Comparison of ENCODE assay signal across 30 cellular contexts in the genomic region with DNA sequence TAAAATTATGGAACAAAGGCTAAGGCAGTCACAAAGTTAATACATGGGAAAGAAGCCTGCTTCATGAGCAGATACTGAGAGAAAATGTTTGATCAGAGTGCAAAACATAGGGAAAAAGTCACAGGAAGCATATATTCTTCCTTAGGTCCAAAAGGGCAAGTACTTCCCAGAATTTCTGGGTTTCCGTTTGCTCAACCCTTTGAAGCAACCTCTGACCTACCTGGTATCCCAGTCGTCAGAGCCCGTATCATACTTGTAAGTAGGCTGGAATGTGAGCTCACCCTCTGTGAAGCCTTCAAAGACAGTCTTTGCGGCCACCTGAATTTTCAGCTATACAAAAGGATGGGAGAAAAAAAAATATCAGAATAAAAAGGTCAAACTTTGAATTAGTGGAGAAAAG.
"Had no signal": no experiment of that assay in that cellular context is flagged by ENCODE, and none has a peak within 500 bp of the region (broad histone marks: within the 10 kb centered on the region; RNA-seq: fewer than 3 reads in every experiment).

No MANE protein-coding gene starts in this region.

- ATAC-seq: activated CD4-positive, alpha-beta T cell treated with anti-CD3 and anti-CD28 coated beads for 36 hours; activated CD8-positive, alpha-beta memory T cell treated with anti-CD3 and anti-CD28 coated beads, Interleukin-2, amount 10 ng/mL, durations not matched to agents 7 days and 5 days; activated CD8-positive, alpha-beta T cell treated with anti-CD3 and anti-CD28 coated beads, Interleukin-2, amount 10 ng/mL, durations not matched to agents 7 days and 5 days; activated T-helper 17 cell treated with anti-CD3 and anti-CD28 coated beads, Interleukin-2, amount 50 U/mL, for 72 hours; foreskin keratinocyte; gastrocnemius medialis had no signal

- H3K4me3 Mint-ChIP-seq: activated CD4-positive, alpha-beta memory T cell treated with anti-CD3 and anti-CD28 coated beads for 36 hours; activated CD4-positive, alpha-beta T cell treated with anti-CD3 and anti-CD28 coated beads for 36 hours; activated CD4-positive, alpha-beta T cell treated with anti-CD3 and anti-CD28 coated beads, Interleukin-2, amount 10 ng/mL, durations not matched to agents 24 days and 14 days; activated CD8-positive, alpha-beta memory T cell treated with anti-CD3 and anti-CD28 coated beads, Interleukin-2, amount 10 ng/mL, durations not matched to agents 7 days and 5 days; activated CD8-positive, alpha-beta T cell treated with anti-CD3 and anti-CD28 coated beads, Interleukin-2, amount 10 ng/mL, durations not matched to agents 7 days and 5 days; activated naive CD8-positive, alpha-beta T cell; activated T-helper 17 cell treated with anti-CD3 and anti-CD28 coated beads, Interleukin-2, amount 50 U/mL, for 72 hours; central memory CD8-positive, alpha-beta T cell; dendritic cell treated with granulocyte-macrophage colony-stimulating factor and Interleukin-4, amounts not matched to agents 40 ng/mL and 50 ng/mL, for 4 days; endodermal cell had no signal

- DNase-seq: activated CD4-positive, alpha-beta memory T cell treated with anti-CD3 and anti-CD28 coated beads for 36 hours; activated CD4-positive, alpha-beta T cell treated with anti-CD3 and anti-CD28 coated beads for 36 hours; activated CD4-positive, alpha-beta T cell treated with anti-CD3 and anti-CD28 coated beads, Interleukin-2, amount 10 ng/mL, durations not matched to agents 24 days and 14 days; activated CD4-positive, CD25-positive, alpha-beta regulatory T cell; activated CD4-positive, CD25-positive, alpha-beta regulatory T cell treated with anti-CD3 and anti-CD28 coated beads, Interleukin-2, amount 50 U/mL, for 72 hours; activated CD8-positive, alpha-beta memory T cell treated with anti-CD3 and anti-CD28 coated beads, Interleukin-2, amount 10 ng/mL, durations not matched to agents 7 days and 5 days; activated CD8-positive, alpha-beta memory T cell treated with anti-CD3 and anti-CD28 coated beads, Interleukin-2, amount 50 U/mL, for 4 hours; activated CD8-positive, alpha-beta T cell treated with anti-CD3 and anti-CD28 coated beads, Interleukin-2, amount 10 ng/mL, durations not matched to agents 7 days and 5 days; activated effector memory CD4-positive, alpha-beta T cell treated with Interleukin-2 at 50 U/mL for 16 hours; activated gamma-delta T cell treated with Interleukin-2 at 50 U/mL for 16 hours; activated naive CD4-positive, alpha-beta T cell treated with anti-CD3 and anti-CD28 coated beads, Interleukin-2, amount 50 U/mL, for 16 hours; activated naive CD4-positive, alpha-beta T cell treated with Interleukin-2 at 50 U/mL for 16 hours; activated T-cell treated with anti-CD3 and anti-CD28 coated beads, Interleukin-2, amount 50 U/mL, for 1 hour; amniotic stem cell; anterior cingulate cortex; brain microvascular endothelial cell; dorsolateral prefrontal cortex; effector memory CD4-positive, alpha-beta T cell; endodermal cell; foreskin keratinocyte; gastrocnemius medialis; T-helper 2 cell had no signal

- H3K9me3 Mint-ChIP-seq: activated CD4-positive, alpha-beta memory T cell treated with anti-CD3 and anti-CD28 coated beads for 36 hours; activated CD4-positive, alpha-beta T cell treated with anti-CD3 and anti-CD28 coated beads, Interleukin-2, amount 10 ng/mL, durations not matched to agents 24 days and 14 days; activated T-helper 17 cell treated with anti-CD3 and anti-CD28 coated beads, Interleukin-2, amount 50 U/mL, for 72 hours; central memory CD8-positive, alpha-beta T cell; dendritic cell treated with granulocyte-macrophage colony-stimulating factor and Interleukin-4, amounts not matched to agents 40 ng/mL and 50 ng/mL, for 4 days; endodermal cell had no signal

- H3K9me3 ChIP-seq: esophagus muscularis mucosa, gastrocnemius medialis had no signal

- H3K4me3 ChIP-seq: coronary artery, dorsolateral prefrontal cortex, esophagus muscularis mucosa, gastrocnemius medialis had no signal

- H3K27me3 Mint-ChIP-seq: activated CD4-positive, alpha-beta memory T cell treated with anti-CD3 and anti-CD28 coated beads for 36 hours; activated CD4-positive, alpha-beta T cell treated with anti-CD3 and anti-CD28 coated beads for 36 hours; activated CD4-positive, alpha-beta T cell treated with anti-CD3 and anti-CD28 coated beads, Interleukin-2, amount 10 ng/mL, durations not matched to agents 24 days and 14 days; activated CD8-positive, alpha-beta memory T cell treated with anti-CD3 and anti-CD28 coated beads, Interleukin-2, amount 10 ng/mL, durations not matched to agents 7 days and 5 days; activated naive CD8-positive, alpha-beta T cell; activated T-helper 17 cell treated with anti-CD3 and anti-CD28 coated beads, Interleukin-2, amount 50 U/mL, for 72 hours; central memory CD8-positive, alpha-beta T cell; dendritic cell treated with granulocyte-macrophage colony-stimulating factor and Interleukin-4, amounts not matched to agents 40 ng/mL and 50 ng/mL, for 4 days had no signal

- H3K27ac Mint-ChIP-seq: activated CD4-positive, alpha-beta memory T cell treated with anti-CD3 and anti-CD28 coated beads for 36 hours; activated CD4-positive, alpha-beta T cell treated with anti-CD3 and anti-CD28 coated beads for 36 hours; activated CD4-positive, alpha-beta T cell treated with anti-CD3 and anti-CD28 coated beads, Interleukin-2, amount 10 ng/mL, durations not matched to agents 24 days and 14 days; activated CD8-positive, alpha-beta memory T cell treated with anti-CD3 and anti-CD28 coated beads, Interleukin-2, amount 10 ng/mL, durations not matched to agents 7 days and 5 days; activated CD8-positive, alpha-beta T cell treated with anti-CD3 and anti-CD28 coated beads, Interleukin-2, amount 10 ng/mL, durations not matched to agents 7 days and 5 days; activated naive CD8-positive, alpha-beta T cell; activated T-helper 17 cell treated with anti-CD3 and anti-CD28 coated beads, Interleukin-2, amount 50 U/mL, for 72 hours; dendritic cell treated with granulocyte-macrophage colony-stimulating factor and Interleukin-4, amounts not matched to agents 40 ng/mL and 50 ng/mL, for 4 days; endodermal cell had no signal

- H3K27ac ChIP-seq: brain microvascular endothelial cell, coronary artery, dorsolateral prefrontal cortex, esophagus muscularis mucosa, foreskin keratinocyte, gastrocnemius medialis had no signal

- H3K4me1 ChIP-seq: esophagus muscularis mucosa, foreskin keratinocyte, gastrocnemius medialis had no signal

- H3K27me3 ChIP-seq: brain microvascular endothelial cell, dorsolateral prefrontal cortex, esophagus muscularis mucosa, foreskin keratinocyte, gastrocnemius medialis had no signal

- FAIRE-seq: astrocyte, bronchial epithelial cell had no signal

- H3K4me1 Mint-ChIP-seq: activated CD4-positive, alpha-beta T cell treated with anti-CD3 and anti-CD28 coated beads for 36 hours; activated CD8-positive, alpha-beta memory T cell treated with anti-CD3 and anti-CD28 coated beads, Interleukin-2, amount 10 ng/mL, durations not matched to agents 7 days and 5 days; central memory CD8-positive, alpha-beta T cell had no signal
